Comparison of ENCODE assay signal across 8 cellular contexts in genomic region chr2:163735692-163736432, GRCh38. TPM values are rescaled to one million over a fixed set of nuclear protein-coding genes. Genes with fewer than 3 reads are reported as not detected.
A peak's percentile ranks its signal among the peaks of the same experiment; 100 is the strongest.
DNase-seq lines count a peak whose midpoint lies in the region; FAIRE-seq and TF ChIP-seq lines count a peak whose summit lies in the region.

FIGN (minus strand) TSS chr2:163736008; CDS start chr2:163734927, 1,081 bp downstream.

- FAIRE-seq in urothelium cell line (lab: Jason Lieb, UNC) = no peak

- DNase-seq in AG09309 (ENCODE audit: low read depth) = peak; percentile 61
- DNase-seq in SK-N-MC (ENCODE audit: low read depth, low spot score) = no peak
- DNase-seq in fibroblast of gingiva (ENCODE audit: low read depth) = peak; percentile 93
- peak; percentile 83 for DNase-seq in mucosa of gallbladder (ENCODE audit: low spot score)
- DNase-seq in urothelium cell line (ENCODE audit: low spot score) = peak; percentile 80
- no peak for DNase-seq in effector CD4-positive, alpha-beta T cell
- DNase-seq in RPMI8226 = no peak

- no peak for TF ChIP-seq CTCF in AG09309 (IDR thresholded peaks at IDR 0.05; ENCODE audit: control insufficient read depth, insufficient read depth, low read depth, low read length, missing control alignments)

- H3K9me3 ChIP-seq in HUES48 (ENCODE audit: control insufficient read depth, insufficient read depth, low read length) (no peaks in the 10 kb centered on the region), SK-N-MC (ENCODE audit: low read depth, low read length) (no peaks in the 10 kb centered on the region)

- H3K36me3 ChIP-seq in HUES48 (ENCODE audit: control insufficient read depth, insufficient read depth, low read length) (no peaks in the 10 kb centered on the region), SK-N-MC (ENCODE audit: insufficient read depth, low read length) (no peaks in the 10 kb centered on the region)

- peak within 1 kb of the TSS; percentile 96 for H3K27ac ChIP-seq in HUES48 (ENCODE audit: low read depth, low read length)
- peak within 1 kb of the TSS; percentile 63; the same call in 1 of the 2 replicates for H3K27ac ChIP-seq in SK-N-MC

- H3K4me3 ChIP-seq in AG09309 (ENCODE audit: control insufficient read depth, low read depth, low read length) = peak within 1 kb of the TSS; percentile 90
- H3K4me3 ChIP-seq in HUES48 (ENCODE audit: low read depth, low read length) = peak within 1 kb of the TSS; percentile 76
- H3K4me3 ChIP-seq in SK-N-MC = peak within 1 kb of the TSS; percentile 92

- no peaks in the 10 kb centered on the region for H3K27me3 ChIP-seq in HUES48 (ENCODE audit: control insufficient read depth, insufficient read depth, low read length)

- H3K9ac ChIP-seq in HUES48 (ENCODE audit: low read depth, low read length) (peak within 1 kb of the TSS; percentile 77), SK-N-MC (ENCODE audit: insufficient read length) (peak within 1 kb of the TSS; percentile 78)

- H3K4me1 ChIP-seq in HUES48 (ENCODE audit: control insufficient read depth, insufficient read depth, low read length) = peaks cover 39% of the 10 kb centered on the region

RNA-seq across cellular contexts. Expression of gene FIGN, which starts in this region (rescaled TPM):
- 5.9 TPM for total RNA-seq in mucosa of gallbladder

Comparison
In these comparisons a context has a peak if more than half of its experiments do, and no peak if none do; other contexts are left out.
1. DNase-seq: peak in AG09309 (single experiment), fibroblast of gingiva (single experiment), mucosa of gallbladder (single experiment) and urothelium cell line (single experiment); none in SK-N-MC (single experiment), effector CD4-positive, alpha-beta T cell (single experiment) and RPMI8226 (single experiment).
2. Peak in every context shown above with its lines, with median percentiles within 50 percentile points of each other: H3K4me3 ChIP-seq.